In the genomic region with DNA sequence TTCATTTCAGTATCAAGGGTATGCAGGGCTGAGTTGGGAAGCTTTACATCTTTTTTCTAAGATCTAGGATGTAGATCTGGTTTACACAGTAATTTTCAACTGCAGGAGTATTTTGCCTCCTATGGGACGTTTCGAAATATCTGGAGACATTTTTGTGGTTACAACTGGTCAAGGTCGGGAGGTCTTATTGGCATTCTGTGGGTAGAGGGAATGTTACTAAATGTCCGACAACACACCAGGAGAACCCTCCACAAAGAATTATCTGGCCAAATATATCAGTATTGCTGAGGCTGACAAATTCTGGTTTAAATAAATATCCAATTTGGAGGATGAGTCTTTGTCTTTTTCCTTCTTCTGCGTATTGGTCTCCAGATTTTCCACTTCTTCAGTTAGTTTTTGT, we compare ENCODE assay signal across 10 cellular contexts. TPM values are rescaled to one million over a fixed set of nuclear protein-coding genes. Genes with fewer than 3 reads are reported as not detected.
DNase-seq lines count a peak whose midpoint lies in the region; FAIRE-seq and TF ChIP-seq lines count a peak whose summit lies in the region.
"Not testable (repeated sequence)": the region's sequence is repeated elsewhere in the genome, so short reads cannot be mapped to it uniquely, and the experiment has no call there.
"Had no signal": no experiment of that assay in that cellular context is flagged by ENCODE, and none has a peak within 500 bp of the region (broad histone marks: within the 10 kb centered on the region; RNA-seq: fewer than 3 reads in every experiment).

No MANE protein-coding gene starts in this region.

- not testable (repeated sequence) for H3K27ac ChIP-seq in BLaER1; fibroblast of lung (ENCODE audit: insufficient read depth, low read length)

- H3K79me2 ChIP-seq in fibroblast of lung (ENCODE audit: control insufficient read depth, insufficient read depth, low read length), result not testable (repeated sequence)

- peak overlapping the region; percentile 24; the same call in 1 of the 2 replicates for H3K4me2 ChIP-seq in BLaER1
- H3K4me2 ChIP-seq in fibroblast of lung (ENCODE audit: extremely low read depth, insufficient read depth, low read length), result not testable (repeated sequence)
- peak overlapping the region; percentile 49 for H3K4me2 ChIP-seq in skeletal muscle satellite cell (ENCODE audit: low read length)

- DNase-seq in HCEC 1CT, result peak; percentile 42
- DNase-seq in RCC 7860 (ENCODE audit: low spot score), result peak; percentile 75
- DNase-seq in astrocyte of the spinal cord (ENCODE audit: low read depth, low spot score), result peak; percentile 68
- DNase-seq in fibroblast of lung (ENCODE audit: low read depth in 2 of 2), result peak; percentile 65 to 67
- DNase-seq in kidney tubule cell (ENCODE audit: low spot score), result peak; percentile 52

- FAIRE-seq in RCC 7860 (lab: Jason Lieb, UNC), result peak; percentile 93

- H4K20me1 ChIP-seq in BLaER1; fibroblast of lung (ENCODE audit: control insufficient read depth, extremely low read depth, insufficient read depth, low read length): not testable (repeated sequence)

- not testable (repeated sequence) for H3K9me3 ChIP-seq in BLaER1; fibroblast of lung (ENCODE audit: control insufficient read depth, insufficient read depth, low read depth, low read length); skeletal muscle satellite cell (replicated peaks; ENCODE audit: low read length)

- H3K4me1 ChIP-seq in BLaER1; fibroblast of lung (ENCODE audit: control insufficient read depth, extremely low read depth, insufficient read depth, low read length); skeletal muscle satellite cell (ENCODE audit: control insufficient read depth, insufficient read depth, low read length): not testable (repeated sequence)

- not testable (repeated sequence) for TF ChIP-seq CTCF in astrocyte of the spinal cord (IDR thresholded peaks at IDR 0.05; ENCODE audit: low read depth, low read length); fibroblast of lung (conservative IDR thresholded peaks at IDR 0.05 in 1 of 2, IDR thresholded peaks at IDR 0.05 in 1 of 2; ENCODE audit: low read depth in 1 of 2, low read length in 2 of 2)

- not testable (repeated sequence) for H2AFZ ChIP-seq in fibroblast of lung (ENCODE audit: low read length)

- H3K27me3 ChIP-seq in BLaER1; fibroblast of lung (ENCODE audit: control insufficient read depth, insufficient read depth, low read length); skeletal muscle satellite cell (ENCODE audit: control insufficient read depth, insufficient read depth, low read length): not testable (repeated sequence)

- not testable (repeated sequence) for H3K9ac ChIP-seq in BLaER1; fibroblast of lung (ENCODE audit: insufficient read depth, low read length); skeletal muscle satellite cell (ENCODE audit: low read depth, low read length)

- H3K4me3 ChIP-seq in BLaER1; astrocyte of the spinal cord (ENCODE audit: low read depth, low read length); fibroblast of lung (replicated peaks in 1 of 4; ENCODE audit: control extremely low read depth in 1 of 4, insufficient read depth in 1 of 4, low read depth in 3 of 4, low read length in 4 of 4); skeletal muscle satellite cell (ENCODE audit: low read length): not testable (repeated sequence)

- in situ Hi-C loops in astrocyte of the spinal cord (cut with HindIII; ENCODE audit: low sequenced_read_pairs), result not testable (repeated sequence)

- not testable (repeated sequence) for H3K36me3 ChIP-seq in BLaER1; fibroblast of lung (ENCODE audit: control insufficient read depth, insufficient read depth, low read length); skeletal muscle satellite cell (ENCODE audit: insufficient read depth, low read length)

RNA-seq across cellular contexts. Expression of a gene that starts 1.9 kb away (rescaled TPM):
- under 0.01 TPM in 1 of 2 replicates, not detected in the other for total RNA-seq in fibroblast of lung
- not detected in 2 replicates for polyA plus RNA-seq in fibroblast of lung
- not detected in 2 replicates for polyA plus RNA-seq in fibroblast of lung (2012)
- polyA minus RNA-seq in fibroblast of lung (ENCODE audit: low replicate concordance), result not detected in 2 replicates
- total RNA-seq in skeletal muscle satellite cell (2012; rRNA removed), result under 0.01 TPM in 1 of 2 replicates, not detected in the other
- total RNA-seq: H1, HepG2, PC-9 had no signal
- polyA plus RNA-seq: H1 had no signal

RNA-seq across cellular contexts. Expression of a gene that starts 54.0 kb away (rescaled TPM):
- total RNA-seq in fibroblast of lung, result 0.17 and 0.26 TPM in 2 replicates
- polyA plus RNA-seq in fibroblast of lung, result 0.03 TPM in 1 of 2 replicates, not detected in the other
- 0.21 TPM in 1 of 2 replicates, not detected in the other for polyA plus RNA-seq in fibroblast of lung (2012)
- polyA minus RNA-seq in fibroblast of lung (ENCODE audit: low replicate concordance), result not detected in 2 replicates
- not detected in 2 replicates for total RNA-seq in skeletal muscle satellite cell (2012; rRNA removed)
- total RNA-seq: HepG2, PC-9 had no signal
- polyA plus RNA-seq: HepG2 had no signal
